Comparison of ENCODE assay signal across 10 cellular contexts in genomic region chr4:113316879-113317278, GRCh38.
DNase-seq lines count a peak whose midpoint lies in the region; ATAC-seq and TF ChIP-seq lines count a peak whose summit lies in the region.
"Had no signal": no experiment of that assay in that cellular context is flagged by ENCODE, and none has a peak within 500 bp of the region (broad histone marks: within the 10 kb centered on the region; RNA-seq: fewer than 3 reads in every experiment).

No MANE protein-coding gene starts in this region.

- H3K9me3 ChIP-seq in OCI-LY7 (ENCODE audit: low read length) = no peaks in the 10 kb centered on the region
- no peaks in the 10 kb centered on the region for H3K9me3 ChIP-seq in esophagus muscularis mucosa
- H3K9me3 ChIP-seq in Caco-2 = no peaks in the 10 kb centered on the region

- H3K36me3 Mint-ChIP-seq in activated CD4-positive, alpha-beta T cell treated with anti-CD3 and anti-CD28 coated beads for 36 hours (ENCODE audit: low read depth) = no peaks in the 10 kb centered on the region
- no peaks in the 10 kb centered on the region for H3K36me3 Mint-ChIP-seq in Caco-2 (ENCODE audit: insufficient read depth, unreplicated experiment)

- peak overlapping the region; percentile 37 for H3K4me2 ChIP-seq in OCI-LY7 (ENCODE audit: low read length)

- TF ChIP-seq EP300 in esophagus muscularis mucosa (IDR thresholded peaks at IDR 0.05) = no peak

- no peaks in the 10 kb centered on the region for H3K9me2 ChIP-seq in OCI-LY7 (ENCODE audit: insufficient read depth, low read length)

- POLR2A ChIA-PET in activated CD4-positive, alpha-beta T cell treated with anti-CD3 and anti-CD28 coated beads for 36 hours (lab: Charles Lee) = interaction anchor here (0.6 kb wide), 1 partner anchor 1090 kb away, joined by 6 read pairs; no protein-coding TSS in a partner anchor
- POLR2A ChIA-PET in OCI-LY7 (lab: Charles Lee) = interaction anchor here (1.3 kb wide), 1 partner anchor 39 kb away, joined by 3 read pairs; no protein-coding TSS in a partner anchor
- POLR2A ChIA-PET in Caco-2 (lab: Charles Lee) = no interaction called here

- no peaks in the 10 kb centered on the region for H3K79me2 ChIP-seq in OCI-LY7 (ENCODE audit: insufficient read depth, low read depth, low read length)

- no peak overlapping the region for H3K27ac Mint-ChIP-seq in activated CD4-positive, alpha-beta T cell treated with anti-CD3 and anti-CD28 coated beads for 36 hours
- no peak overlapping the region for H3K27ac Mint-ChIP-seq in Caco-2 (ENCODE audit: unreplicated experiment)

- TF ChIP-seq CTCF in OCI-LY7 (conservative IDR thresholded peaks at IDR 0.05; ENCODE audit: low read length) (no peak), esophagus muscularis mucosa (IDR thresholded peaks at IDR 0.05) (no peak), Caco-2 (IDR thresholded peaks at IDR 0.05; ENCODE audit: insufficient read depth in 1 of 2, low read depth in 1 of 2, low read length in 1 of 2, severe bottlenecking in 1 of 2, unreplicated experiment in 1 of 2) (no peak)

- peaks cover 9% of the 10 kb centered on the region for H3K4me1 ChIP-seq in OCI-LY7 (ENCODE audit: insufficient read depth, low read length, poor library complexity, severe bottlenecking)
- peaks cover 0 to 9% (median 0%) of the 10 kb centered on the region in 4 donors for H3K4me1 ChIP-seq in esophagus muscularis mucosa
- no peaks in the 10 kb centered on the region for H3K4me1 ChIP-seq in Caco-2

- CTCF ChIA-PET in activated CD4-positive, alpha-beta T cell treated with anti-CD3 and anti-CD28 coated beads for 36 hours (lab: Charles Lee) = interaction anchor here (0.8 kb wide), 1 partner anchor 39 kb away, joined by 3 read pairs; no protein-coding TSS in a partner anchor
- CTCF ChIA-PET in OCI-LY7 (lab: Charles Lee; ENCODE audit: unreplicated experiment) = no interaction called here
- CTCF ChIA-PET in Caco-2 (lab: Charles Lee) = no interaction called here

- ATAC-seq in activated CD4-positive, alpha-beta T cell treated with anti-CD3 and anti-CD28 coated beads for 36 hours = peak; percentile 87
- ATAC-seq in HG02759 (IDR thresholded peaks at IDR 0.05; ENCODE audit: unreplicated experiment) = peak; percentile 97

- BruUV-seq in OCI-LY7 (replicated peaks; lab: Mats Ljungman, UMichigan) (no TSS peak), Caco-2 (replicated peaks; lab: Mats Ljungman, UMichigan) (no TSS peak)

- intact Hi-C loops in activated CD4-positive, alpha-beta T cell treated with anti-CD3 and anti-CD28 coated beads for 36 hours (cut with DNase I, micrococcal nuclease) = no loop called here
- intact Hi-C loops in OCI-LY7 (cut with micrococcal nuclease; ENCODE audit: unreplicated experiment) = no loop called here
- intact Hi-C loops in esophagus muscularis mucosa (cut with DNase I) = no loop called here
- intact Hi-C loops in Caco-2 (cut with micrococcal nuclease; ENCODE audit: unreplicated experiment) = no loop called here

- no peak overlapping the region for H3K4me3 Mint-ChIP-seq in activated CD4-positive, alpha-beta T cell treated with anti-CD3 and anti-CD28 coated beads for 36 hours
- H3K4me3 Mint-ChIP-seq in Caco-2 (ENCODE audit: unreplicated experiment) = no peak overlapping the region

- peak overlapping the region; percentile 7; the same call in 1 of the 2 replicates for H2AFZ ChIP-seq in OCI-LY7 (ENCODE audit: low read length)

- no peaks in the 10 kb centered on the region for H4K20me1 ChIP-seq in OCI-LY7 (ENCODE audit: insufficient read depth, low read length)

- H3K4me1 Mint-ChIP-seq in activated CD4-positive, alpha-beta T cell treated with anti-CD3 and anti-CD28 coated beads for 36 hours = peaks cover 8% of the 10 kb centered on the region
- no peaks in the 10 kb centered on the region for H3K4me1 Mint-ChIP-seq in Caco-2 (ENCODE audit: low read depth, unreplicated experiment)

- no peak for TF ChIP-seq POLR2A in esophagus muscularis mucosa (IDR thresholded peaks at IDR 0.05; ENCODE audit: low read depth)

- no peak overlapping the region for H3K4me3 ChIP-seq in OCI-LY7 (ENCODE audit: low read depth, low read length, poor library complexity, severe bottlenecking)
- no peak overlapping the region for H3K4me3 ChIP-seq in esophagus muscularis mucosa
- no peak overlapping the region for H3K4me3 ChIP-seq in Caco-2 (ENCODE audit: low read depth, low read length)
- H3K4me3 ChIP-seq: skin epidermis had no signal

- H3K9me3 Mint-ChIP-seq in activated CD4-positive, alpha-beta T cell treated with anti-CD3 and anti-CD28 coated beads for 36 hours (ENCODE audit: low read depth) = no peaks in the 10 kb centered on the region
- H3K9me3 Mint-ChIP-seq in Caco-2 (ENCODE audit: unreplicated experiment) = no peaks in the 10 kb centered on the region

- H3K36me3 ChIP-seq in OCI-LY7 (ENCODE audit: insufficient read depth, low read length) = no peaks in the 10 kb centered on the region
- peaks cover 0 to 35% (median 8%) of the 10 kb centered on the region in 4 donors for H3K36me3 ChIP-seq in esophagus muscularis mucosa
- H3K36me3 ChIP-seq in Caco-2 (ENCODE audit: control insufficient read depth, insufficient read depth, low read length) = no peaks in the 10 kb centered on the region

- DNase-seq in activated CD4-positive, alpha-beta T cell treated with anti-CD3 and anti-CD28 coated beads for 36 hours = peak; percentile 32
- no peak for DNase-seq in activated CD4-positive, alpha-beta T cell treated with anti-CD3 and anti-CD28 coated beads, Interleukin-2, amount 50 U/mL, for 1 hour
- DNase-seq in OCI-LY7 (ENCODE audit: low spot score) (peak; percentile 53), pons (ENCODE audit: low spot score) (peak; percentile 60), esophagus muscularis mucosa (ENCODE audit: extremely low spot score) (no peak), Caco-2 (no peak)
- DNase-seq in activated CD4-positive, alpha-beta T cell treated with anti-CD3 and anti-CD28 coated beads for 1 hour = no peak

- H3K27me3 ChIP-seq in esophagus muscularis mucosa = no peaks in the 10 kb centered on the region
- no peaks in the 10 kb centered on the region for H3K27me3 ChIP-seq in Caco-2 (replicated peaks; ENCODE audit: control insufficient read depth, insufficient read depth, low read length)

- 54% methylated on average over 4 of the region's 4 CpGs for WGBS in esophagus muscularis mucosa

- H3K27ac ChIP-seq in OCI-LY7 (ENCODE audit: low read depth, low read length, poor library complexity, severe bottlenecking) (no peak overlapping the region), esophagus muscularis mucosa (replicated peaks in 1 of 4) (peak overlapping the region in 1 of 4 donors; percentile 48)
- H3K27ac ChIP-seq: C4-2B, skin epidermis had no signal

- H3K27me3 Mint-ChIP-seq in activated CD4-positive, alpha-beta T cell treated with anti-CD3 and anti-CD28 coated beads for 36 hours = peaks cover 3% of the 10 kb centered on the region
- no peaks in the 10 kb centered on the region for H3K27me3 Mint-ChIP-seq in Caco-2 (ENCODE audit: insufficient read depth, unreplicated experiment)

Comparison
In these comparisons a context has a peak if more than half of its experiments do, and no peak if none do; other contexts are left out.
1. DNase-seq: peak in activated CD4-positive, alpha-beta T cell treated with anti-CD3 and anti-CD28 coated beads for 36 hours (single experiment), OCI-LY7 (single experiment) and pons (single experiment); none in activated CD4-positive, alpha-beta T cell treated with anti-CD3 and anti-CD28 coated beads, Interleukin-2, amount 50 U/mL, for 1 hour (single experiment), esophagus muscularis mucosa (single experiment), Caco-2 (0 of 2) and activated CD4-positive, alpha-beta T cell treated with anti-CD3 and anti-CD28 coated beads for 1 hour (single experiment).